10 cellular contexts compared by ENCODE assay signal in genomic region chr5:107388111-107388861, GRCh38.
DNase-seq lines count a peak whose midpoint lies in the region; FAIRE-seq and TF ChIP-seq lines count a peak whose summit lies in the region.
"Had no signal": no experiment of that assay in that cellular context is flagged by ENCODE, and none has a peak within 500 bp of the region (broad histone marks: within the 10 kb centered on the region; RNA-seq: fewer than 3 reads in every experiment).

No MANE protein-coding gene starts in this region.

- H3K27me3 ChIP-seq in bronchial epithelial cell (ENCODE audit: control insufficient read depth, insufficient read depth, low read length), result no peaks in the 10 kb centered on the region
- no peaks in the 10 kb centered on the region for H3K27me3 ChIP-seq in osteoblast (ENCODE audit: insufficient read depth, low read length)

- peak overlapping the region; percentile 77 for H3K27ac ChIP-seq in osteoblast (ENCODE audit: low read depth, low read length)
- H3K27ac ChIP-seq: thoracic aorta had no signal

- H3K4me1 ChIP-seq in osteoblast (ENCODE audit: insufficient read depth, low read length), result peaks cover 23% of the 10 kb centered on the region

- H3K9me3 ChIP-seq in osteoblast (ENCODE audit: low read depth, low read length), result no peaks in the 10 kb centered on the region
- H3K9me3 ChIP-seq: thoracic aorta had no signal

- peaks cover 19% of the 10 kb centered on the region; the same call in 1 of the 2 replicates for H3K4me1 Mint-ChIP-seq in HFFc6 (ENCODE audit: low read depth)
- H3K4me1 Mint-ChIP-seq in endothelial cell (ENCODE audit: unreplicated experiment), result peaks cover 30% of the 10 kb centered on the region

- H3K36me3 Mint-ChIP-seq in HFFc6 (ENCODE audit: low read depth) (no peaks in the 10 kb centered on the region), endothelial cell (ENCODE audit: low read depth, unreplicated experiment) (no peaks in the 10 kb centered on the region)

- no peaks in the 10 kb centered on the region; the same call in 1 of the 2 replicates for H3K9me3 Mint-ChIP-seq in HFFc6
- no peaks in the 10 kb centered on the region for H3K9me3 Mint-ChIP-seq in endothelial cell (ENCODE audit: unreplicated experiment)

- H3K79me2 ChIP-seq in osteoblast (ENCODE audit: insufficient read depth, low read length), result no peaks in the 10 kb centered on the region

- H3K4me3 Mint-ChIP-seq in HFFc6 (no peak overlapping the region), endothelial cell (ENCODE audit: unreplicated experiment) (no peak overlapping the region)

- no peaks in the 10 kb centered on the region for H4K20me1 ChIP-seq in osteoblast (ENCODE audit: insufficient read depth, low read length)

- no peak overlapping the region for H2AFZ ChIP-seq in osteoblast (ENCODE audit: low read length)

- no peaks in the 10 kb centered on the region; the same call in 1 of the 2 replicates for H3K27me3 Mint-ChIP-seq in HFFc6 (ENCODE audit: insufficient read depth)
- no peaks in the 10 kb centered on the region for H3K27me3 Mint-ChIP-seq in endothelial cell (ENCODE audit: unreplicated experiment)

- peak overlapping the region; percentile 59 for H3K4me2 ChIP-seq in osteoblast (ENCODE audit: insufficient read depth, low read length)

- H3K27ac Mint-ChIP-seq in HFFc6, result peak overlapping the region; percentile 7; the same call in 1 of the 2 replicates
- H3K27ac Mint-ChIP-seq in endothelial cell (ENCODE audit: unreplicated experiment), result no peak overlapping the region

- FAIRE-seq in bronchial epithelial cell (lab: Jason Lieb, UNC), result no peak
- FAIRE-seq: A204.1 had no signal

- DNase-seq in NCI-H1417 (lab: John Stamatoyannopoulos, UW) (peak in 2 of 3 experiments; percentile 23 to 65), NCI-H1417 treated with DMSO at 0.1 percent for 48 hours (lab: John Stamatoyannopoulos, UW) (no peak), HFFc6 (peak; percentile 60), NCI-H2227 (lab: John Stamatoyannopoulos, UW; ENCODE audit: unreplicated experiment) (peak; percentile 4), bronchial epithelial cell (ENCODE audit: low read depth) (peak; percentile 93), osteoblast (ENCODE audit: insufficient read length, low spot score, missing footprints) (no peak), SKM-1 (lab: John Stamatoyannopoulos, UW; ENCODE audit: unreplicated experiment) (no peak), endothelial cell (ENCODE audit: low spot score) (no peak)

- H3K4me3 ChIP-seq in bronchial epithelial cell (ENCODE audit: low read depth, low read length) (no peak overlapping the region), osteoblast (ENCODE audit: insufficient read depth, low read length) (peak overlapping the region; percentile 2)
- H3K4me3 ChIP-seq: thoracic aorta had no signal

- TF ChIP-seq CTCF in HFFc6 (IDR thresholded peaks at IDR 0.05) (no peak), bronchial epithelial cell (IDR thresholded peaks at IDR 0.05; ENCODE audit: insufficient read depth, low read length, severe bottlenecking) (no peak), osteoblast (IDR thresholded peaks at IDR 0.05; ENCODE audit: extremely low read depth, low read depth, low read length) (no peak), endothelial cell (IDR thresholded peaks at IDR 0.05; ENCODE audit: unreplicated experiment) (no peak)

- peaks cover 1% of the 10 kb centered on the region for H3K36me3 ChIP-seq in bronchial epithelial cell (ENCODE audit: control insufficient read depth, insufficient read depth, low read length)
- no peaks in the 10 kb centered on the region for H3K36me3 ChIP-seq in osteoblast (ENCODE audit: insufficient read depth, low read length)
- H3K36me3 ChIP-seq: thoracic aorta had no signal

Comparison
In these comparisons a context has a peak if more than half of its experiments do, and no peak if none do; other contexts are left out.
1. DNase-seq: peak in NCI-H1417 (2 of 3), HFFc6 (single experiment), NCI-H2227 (single experiment) and bronchial epithelial cell (single experiment); none in NCI-H1417 treated with DMSO at 0.1 percent for 48 hours (single experiment), osteoblast (single experiment), SKM-1 (single experiment) and endothelial cell (single experiment).